ENCODE assay signal across 9 cellular contexts in the genomic region with DNA sequence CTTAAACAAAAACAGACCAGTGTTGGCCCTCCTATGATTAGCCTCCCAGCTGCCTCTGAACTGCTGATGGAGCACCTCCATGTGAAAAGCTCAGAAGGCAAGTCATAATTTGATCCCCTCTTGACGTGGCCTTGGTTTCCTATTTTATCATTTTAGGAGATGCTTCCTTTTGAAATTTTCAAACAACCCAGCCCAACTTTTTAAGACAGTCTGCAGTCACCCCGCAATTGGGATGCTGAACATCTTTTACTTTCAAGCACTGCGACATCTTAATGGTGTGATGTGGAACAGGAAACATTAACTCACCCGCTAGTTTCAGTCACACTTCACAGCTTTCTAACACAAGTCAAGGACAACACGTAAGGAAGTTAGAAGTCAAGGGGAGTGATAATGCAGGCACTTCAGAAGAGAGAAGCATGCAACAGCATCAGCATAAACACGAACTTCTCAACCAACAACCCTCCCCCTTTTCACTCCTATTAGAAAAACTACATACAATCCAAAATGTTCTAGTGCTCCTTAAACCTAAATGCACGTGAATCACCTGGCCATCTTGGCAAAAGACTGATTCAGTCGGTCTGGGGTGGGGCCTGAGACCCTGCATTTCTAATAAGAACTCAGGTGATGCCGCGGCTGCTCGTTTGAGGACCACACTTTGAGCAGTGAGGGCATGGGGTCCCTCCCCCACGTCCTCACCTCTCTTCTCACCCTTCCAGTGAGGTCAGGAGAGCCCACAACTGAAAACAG.
DNase-seq lines count a peak whose midpoint lies in the region; ATAC-seq, FAIRE-seq and TF ChIP-seq lines count a peak whose summit lies in the region.
"Had no signal": no experiment of that assay in that cellular context is flagged by ENCODE, and none has a peak within 500 bp of the region (broad histone marks: within the 10 kb centered on the region; RNA-seq: fewer than 3 reads in every experiment).

No MANE protein-coding gene starts in this region.

- H3K36me3 Mint-ChIP-seq in natural killer cell, result no peaks in the 10 kb centered on the region

- ATAC-seq in GM18858 (IDR thresholded peaks at IDR 0.05; ENCODE audit: unreplicated experiment) (peak; percentile 94), HG02623 (IDR thresholded peaks at IDR 0.05; ENCODE audit: unreplicated experiment) (peak; percentile 80), natural killer cell (peak; percentile 92 to 94 (median 93))

- POLR2A ChIA-PET in HEK293T (lab: Yijun Ruan, JAX), result no interaction called here

- H3K4me3 Mint-ChIP-seq in natural killer cell, result peak overlapping the region; percentile 70

- no peaks in the 10 kb centered on the region for H3K9me3 Mint-ChIP-seq in natural killer cell

- peaks cover 47 to 56% of the 10 kb centered on the region in 2 donors for H3K4me1 Mint-ChIP-seq in natural killer cell

- TF ChIP-seq CTCF in natural killer cell (IDR thresholded peaks at IDR 0.05), result no peak

- FAIRE-seq in RCC 7860 (lab: Jason Lieb, UNC), result no peak

- H3K27me3 Mint-ChIP-seq in natural killer cell (ENCODE audit: low read depth in 2 of 2), result no peaks in the 10 kb centered on the region

- DNase-seq in RCC 7860 (ENCODE audit: low spot score) (peak; percentile 6), natural killer cell (peak; percentile 28), superior temporal gyrus (ENCODE audit: extremely low spot score) (no peak), HuH-7.5 (ENCODE audit: low spot score) (no peak), DMS 273 treated with DMSO at 0.1 percent for 48 hours (lab: John Stamatoyannopoulos, UW) (no peak), HEK293T (ENCODE audit: extremely low spot score) (no peak)
- DNase-seq: IMR-90 had no signal

- peak overlapping the region; percentile 93 to 95 for H3K27ac Mint-ChIP-seq in natural killer cell

- CTCF ChIA-PET in HEK293T (lab: Yijun Ruan, JAX), result no interaction called here

- intact Hi-C loops in natural killer cell (cut with micrococcal nuclease), result loop anchor here (1.0 to 5.0 kb wide), 4 partner anchors 22 to 195 kb away; no protein-coding TSS in a partner anchor

TF ChIP-seq in HEK293T, 16 proteins besides CTCF, POLR2A, EP300 and RAD21:
- TF ChIP-seq TARDBP (IDR thresholded peaks at IDR 0.05), result no peak
- no peak for TF ChIP-seq BHLHE40 (IDR thresholded peaks at IDR 0.05; ENCODE audit: borderline replicate concordance)
- no peak for TF ChIP-seq LEF1 (IDR thresholded peaks at IDR 0.05; ENCODE audit: borderline replicate concordance)
- TF ChIP-seq FOXM1 (IDR thresholded peaks at IDR 0.05; ENCODE audit: borderline replicate concordance), result no peak
- no peak for TF ChIP-seq FOXA1 (IDR thresholded peaks at IDR 0.05)
- TF ChIP-seq SP1 (IDR thresholded peaks at IDR 0.05), result no peak
- no peak for TF ChIP-seq ARNT (IDR thresholded peaks at IDR 0.05)
- no peak for TF ChIP-seq HDGF (IDR thresholded peaks at IDR 0.05; ENCODE audit: borderline replicate concordance)
- TF ChIP-seq ZNF384 (IDR thresholded peaks at IDR 0.05), result no peak
- no peak for TF ChIP-seq ELF4 (IDR thresholded peaks at IDR 0.05)
- TF ChIP-seq NFRKB (IDR thresholded peaks at IDR 0.05), result no peak
- no peak for TF ChIP-seq SUZ12 (IDR thresholded peaks at IDR 0.05)
- TF ChIP-seq, protein P1, sequence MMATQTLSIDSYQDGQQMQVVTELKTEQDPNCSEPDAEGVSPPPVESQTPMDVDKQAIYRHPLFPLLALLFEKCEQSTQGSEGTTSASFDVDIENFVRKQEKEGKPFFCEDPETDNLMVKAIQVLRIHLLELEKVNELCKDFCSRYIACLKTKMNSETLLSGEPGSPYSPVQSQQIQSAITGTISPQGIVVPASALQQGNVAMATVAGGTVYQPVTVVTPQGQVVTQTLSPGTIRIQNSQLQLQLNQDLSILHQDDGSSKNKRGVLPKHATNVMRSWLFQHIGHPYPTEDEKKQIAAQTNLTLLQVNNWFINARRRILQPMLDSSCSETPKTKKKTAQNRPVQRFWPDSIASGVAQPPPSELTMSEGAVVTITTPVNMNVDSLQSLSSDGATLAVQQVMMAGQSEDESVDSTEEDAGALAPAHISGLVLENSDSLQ (IDR thresholded peaks at IDR 0.05), result no peak
- TF ChIP-seq FOXK2 (IDR thresholded peaks at IDR 0.05), result no peak
- TF ChIP-seq L3MBTL2 (conservative IDR thresholded peaks at IDR 0.05), result no peak
- no peak for TF ChIP-seq CTBP1 (IDR thresholded peaks at IDR 0.05; ENCODE audit: borderline replicate concordance)

Comparison
In these comparisons a context has a peak if more than half of its experiments do, and no peak if none do; other contexts are left out.
1. DNase-seq: peak in RCC 7860 (single experiment) and natural killer cell (single experiment); none in superior temporal gyrus (single experiment), HuH-7.5 (single experiment), DMS 273 treated with DMSO at 0.1 percent for 48 hours (single experiment) and HEK293T (single experiment).
2. Peak in every context shown above with its lines, with median percentiles within 50 percentile points of each other: ATAC-seq.